ENCODE assay signal across 26 cellular contexts in the genomic region with DNA sequence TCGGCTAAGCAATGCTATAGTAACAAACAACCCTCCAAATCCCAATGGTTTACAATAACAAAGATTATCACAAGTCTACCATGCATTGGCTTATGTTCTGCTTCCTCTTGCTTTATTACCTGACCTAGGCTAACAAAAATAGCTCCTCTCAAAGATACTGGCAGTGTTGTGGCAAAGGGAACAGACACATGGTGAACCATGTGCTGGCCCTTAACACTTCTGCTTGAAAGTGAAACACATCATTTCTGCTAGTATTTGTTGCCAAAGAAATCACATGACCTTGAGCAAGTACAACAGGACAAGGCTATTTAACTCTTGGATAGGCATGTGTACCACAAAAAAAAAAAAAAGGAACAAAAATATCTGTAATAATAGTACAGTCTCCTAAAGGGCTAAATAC.
"Had no signal": no experiment of that assay in that cellular context is flagged by ENCODE, and none has a peak within 500 bp of the region (broad histone marks: within the 10 kb centered on the region; RNA-seq: fewer than 3 reads in every experiment).

No MANE protein-coding gene starts in this region.

- H3K27ac ChIP-seq: breast epithelium, epithelial cell of prostate, gastrocnemius medialis, hepatocyte, ovary, stomach, suprapubic skin, tibial nerve had no signal

- H3K27me3 ChIP-seq: breast epithelium, gastrocnemius medialis, hepatocyte, ovary, stomach, suprapubic skin, tibial nerve had no signal

- ATAC-seq: activated CD4-positive, alpha-beta T cell treated with anti-CD3 and anti-CD28 coated beads for 36 hours; activated naive CD4-positive, alpha-beta T cell treated with anti-CD3 and anti-CD28 coated beads, Interleukin-2, amount 50 U/mL, for 72 hours; activated T-cell treated with anti-CD3 and anti-CD28 coated beads, Interleukin-2, amount 50 U/mL, for 72 hours; gastrocnemius medialis; left cardiac atrium; left ventricle myocardium superior; stimulated activated naive B cell treated with anti-CD40 and anti-IgM and Interleukin-4, amounts not matched to agents 10 μg/mL and 1 μg/mL and 100 μg/mL, for 72 hours had no signal

- H2AFZ ChIP-seq: hepatocyte had no signal

- H3K4me2 ChIP-seq: hepatocyte had no signal

- DNase-seq: activated CD4-positive, alpha-beta T cell treated with anti-CD3 and anti-CD28 coated beads for 36 hours; activated CD4-positive, CD25-positive, alpha-beta regulatory T cell; activated naive CD4-positive, alpha-beta T cell; activated T-cell treated with anti-CD3 and anti-CD28 coated beads for 4 hours; activated T-cell treated with anti-CD3 and anti-CD28 coated beads, Interleukin-2, amount 50 U/mL, for 72 hours; central memory CD4-positive, alpha-beta T cell; dermis blood vessel endothelial cell; effector CD4-positive, alpha-beta T cell; gastrocnemius medialis; left cardiac atrium; left ventricle myocardium superior; naive B cell; nephron progenitor cell; ovary; retina; stimulated activated CD4-positive, alpha-beta T cell treated with anti-CD3 and anti-CD28 coated beads, Interleukin-15, amount 100 ng/mL, for 24 hours; stimulated activated CD4-positive, alpha-beta T cell treated with anti-CD3 and anti-CD28 coated beads, Interleukin-2, amount 100 ng/mL, for 24 hours; stimulated activated naive B cell treated with anti-CD40 and anti-IgM and Interleukin-4, amounts not matched to agents 10 μg/mL and 1 μg/mL and 100 μg/mL, for 72 hours; stomach; T-helper 1 cell had no signal

- H3K79me2 ChIP-seq: hepatocyte had no signal

- H3K4me3 ChIP-seq: breast epithelium, gastrocnemius medialis, hepatocyte, ovary, stomach, suprapubic skin, tibial nerve had no signal

- H3K36me3 ChIP-seq: breast epithelium, gastrocnemius medialis, ovary, stomach, suprapubic skin, tibial nerve had no signal

- H3K9me3 ChIP-seq: breast epithelium, gastrocnemius medialis, ovary, stomach, suprapubic skin, tibial nerve had no signal

- H3K4me1 ChIP-seq: breast epithelium, gastrocnemius medialis, stomach, suprapubic skin, tibial nerve had no signal
